21 cellular contexts compared by ENCODE assay signal in the genomic region with DNA sequence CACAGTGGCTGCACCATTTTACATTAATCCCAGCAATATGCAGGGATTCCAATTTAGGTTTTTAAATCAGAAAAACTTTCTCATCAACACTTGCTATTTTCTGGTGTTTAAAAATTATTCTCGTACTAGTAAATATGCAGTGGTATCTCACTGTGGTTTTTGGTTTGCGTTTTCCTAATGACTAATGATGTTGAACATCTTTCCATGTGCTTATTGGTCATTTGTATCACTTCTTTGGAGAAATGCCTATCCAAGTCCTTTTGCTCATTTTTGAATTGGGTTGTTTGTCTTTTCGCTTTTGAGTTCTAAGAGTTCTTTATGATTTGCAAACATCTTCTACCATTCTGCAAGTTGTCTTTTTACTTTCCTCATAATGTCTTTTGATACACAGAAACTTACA.
DNase-seq lines count a peak whose midpoint lies in the region; ATAC-seq and TF ChIP-seq lines count a peak whose summit lies in the region.
"Had no signal": no experiment of that assay in that cellular context is flagged by ENCODE, and none has a peak within 500 bp of the region (broad histone marks: within the 10 kb centered on the region; RNA-seq: fewer than 3 reads in every experiment).

No MANE protein-coding gene starts in this region.

- H3K36me3 ChIP-seq in osteoblast (ENCODE audit: insufficient read depth, low read length) (no peaks in the 10 kb centered on the region), upper lobe of left lung (no peaks in the 10 kb centered on the region)
- H3K36me3 ChIP-seq: HAP-1, SJSA1 had no signal

- no peak for ATAC-seq in upper lobe of left lung (ENCODE audit: low FRiP score in 2 of 2)
- ATAC-seq in GM19328 (IDR thresholded peaks at IDR 0.05; ENCODE audit: unreplicated experiment), result no peak
- no peak for ATAC-seq in activated CD4-positive, CD25-positive, alpha-beta regulatory T cell treated with anti-CD3 and anti-CD28 coated beads, Interleukin-2, amount 50 U/mL, for 24 hours

- H3K27ac ChIP-seq in osteoblast (ENCODE audit: low read depth, low read length), result no peak overlapping the region
- H3K27ac ChIP-seq in upper lobe of left lung, result no peak overlapping the region
- H3K27ac ChIP-seq: HL-60, SJSA1 had no signal

- H2AFZ ChIP-seq in osteoblast (ENCODE audit: low read length), result no peak overlapping the region

- DNase-seq in ELR (ENCODE audit: low read depth) (peak; percentile 46), LHCN-M2 (ENCODE audit: low read depth) (peak; percentile 19), cardiac fibroblast (ENCODE audit: low read depth in 2 of 2) (peak; percentile 30 to 32), osteoblast (ENCODE audit: insufficient read length, low spot score, missing footprints) (peak; percentile 39), upper lobe of left lung (no peak), UCSD-AML1 (lab: John Stamatoyannopoulos, UW; ENCODE audit: unreplicated experiment) (no peak)
- DNase-seq: Calu3, DMS79 treated with DMSO at 0.1 percent for 48 hours, GOT3, Karpas-422, MM.1S, NCI-H2029, NCI-H446 treated with DMSO at 0.1 percent for 48 hours, NCI-H526, Right ventricle myocardium superior, RPMI8226 had no signal

- H3K9me3 ChIP-seq in osteoblast (ENCODE audit: low read depth, low read length) (no peaks in the 10 kb centered on the region), upper lobe of left lung (no peaks in the 10 kb centered on the region)
- H3K9me3 ChIP-seq: HAP-1, SJSA1 had no signal

- no peak for TF ChIP-seq CTCF in cardiac fibroblast (IDR thresholded peaks at IDR 0.05; ENCODE audit: low read depth, low read length)
- no peak for TF ChIP-seq CTCF in osteoblast (IDR thresholded peaks at IDR 0.05; ENCODE audit: extremely low read depth, low read depth, low read length)
- TF ChIP-seq CTCF in upper lobe of left lung (IDR thresholded peaks at IDR 0.05), result no peak

- H3K27me3 ChIP-seq in osteoblast (ENCODE audit: insufficient read depth, low read length), result peaks cover 17% of the 10 kb centered on the region
- no peaks in the 10 kb centered on the region for H3K27me3 ChIP-seq in upper lobe of left lung

- TF ChIP-seq EP300 in upper lobe of left lung (IDR thresholded peaks at IDR 0.05), result no peak

- H3K4me3 ChIP-seq in cardiac fibroblast (replicated peaks in 1 of 2; ENCODE audit: low read depth in 2 of 2, low read length in 2 of 2) (no peak overlapping the region), osteoblast (ENCODE audit: insufficient read depth, low read length) (no peak overlapping the region), upper lobe of left lung (no peak overlapping the region)
- H3K4me3 ChIP-seq: HAP-1, SJSA1 had no signal

- TF ChIP-seq POLR2A in upper lobe of left lung (IDR thresholded peaks at IDR 0.05), result no peak

- H3K4me2 ChIP-seq in osteoblast (ENCODE audit: insufficient read depth, low read length), result no peak overlapping the region

- H4K20me1 ChIP-seq in osteoblast (ENCODE audit: insufficient read depth, low read length), result no peaks in the 10 kb centered on the region

- no peaks in the 10 kb centered on the region for H3K79me2 ChIP-seq in osteoblast (ENCODE audit: insufficient read depth, low read length)

- 83 to 92% methylated on average over 3 of the region's 3 CpGs for WGBS in upper lobe of left lung, 2 donors

- H3K4me1 ChIP-seq in osteoblast (ENCODE audit: insufficient read depth, low read length) (peaks cover 8% of the 10 kb centered on the region), upper lobe of left lung (peaks cover 0 to 10% (median 5%) of the 10 kb centered on the region in 4 donors)
- H3K4me1 ChIP-seq: SJSA1 had no signal

Comparison
In these comparisons a context has a peak if more than half of its experiments do, and no peak if none do; other contexts are left out.
1. DNase-seq: peak in ELR (single experiment), LHCN-M2 (single experiment), cardiac fibroblast (2 of 2) and osteoblast (single experiment); none in upper lobe of left lung (0 of 2) and UCSD-AML1 (single experiment).